ENCODE assay signal across 12 cellular contexts in genomic region chr7:129569811-129570215, GRCh38. TPM values are rescaled to one million over a fixed set of nuclear protein-coding genes. Genes with fewer than 3 reads are reported as not detected.
A peak's percentile ranks its signal among the peaks of the same experiment; 100 is the strongest.
DNase-seq lines count a peak whose midpoint lies in the region; ATAC-seq and TF ChIP-seq lines count a peak whose summit lies in the region.
"Had no signal": no experiment of that assay in that cellular context is flagged by ENCODE, and none has a peak within 500 bp of the region (broad histone marks: within the 10 kb centered on the region; RNA-seq: fewer than 3 reads in every experiment).

No MANE protein-coding gene starts in this region.

- ATAC-seq in activated CD4-positive, CD25-positive, alpha-beta regulatory T cell treated with anti-CD3 and anti-CD28 coated beads, Interleukin-2, amount 50 U/mL, for 24 hours, result no peak

- H3K36me3 ChIP-seq in vagina, result no peaks in the 10 kb centered on the region
- H3K36me3 ChIP-seq: heart right ventricle, neutrophil had no signal

- H3K4me1 ChIP-seq in vagina, result no peaks in the 10 kb centered on the region

- H3K4me3 ChIP-seq in vagina, result no peak overlapping the region
- H3K4me3 ChIP-seq: heart right ventricle had no signal

- no peaks in the 10 kb centered on the region for H3K9me3 ChIP-seq in vagina
- H3K9me3 ChIP-seq: neutrophil had no signal

- no peaks in the 10 kb centered on the region for H3K27me3 ChIP-seq in vagina
- H3K27me3 ChIP-seq: neutrophil had no signal

- no peak for TF ChIP-seq POLR2A in vagina (IDR thresholded peaks at IDR 0.05)

- DNase-seq in ELR (ENCODE audit: low read depth) (peak; percentile 94), NCI-H69 (lab: John Stamatoyannopoulos, UW) (peak; percentile 11), dedifferentiated amniotic fluid mesenchymal stem cell (ENCODE audit: extremely low spot score) (peak; percentile 79), myocyte (ENCODE audit: low read depth) (peak; percentile 90), NCI-H82 (lab: John Stamatoyannopoulos, UW) (no peak), vagina (ENCODE audit: extremely low spot score in 2 of 2) (no peak)
- DNase-seq in activated CD4-positive, alpha-beta T cell treated with anti-CD3 and anti-CD28 coated beads for 4 hours, result no peak
- DNase-seq: heart right ventricle; KBM-7; NK-92 treated with Interleukin-12 subunit alpha and Interleukin-12 subunit beta, amount 100 ng/mL, for 24 hours had no signal

- TF ChIP-seq CTCF in vagina (IDR thresholded peaks at IDR 0.05), result no peak

- intact Hi-C loops in vagina (cut with DNase I), result no loop called here

- no peak overlapping the region for H3K27ac ChIP-seq in vagina
- H3K27ac ChIP-seq: heart right ventricle, neutrophil had no signal

RNA-seq across cellular contexts. Expression of gene NRF1, which starts 41.7 kb away (rescaled TPM):
- total RNA-seq in myocyte (14.2 and 15.1 TPM in 2 replicates), vagina (22.6 TPM)
- polyA plus RNA-seq in myocyte (2012), result 16.3 TPM

Comparison
In these comparisons a context has a peak if more than half of its experiments do, and no peak if none do; other contexts are left out.
1. DNase-seq: peak in ELR (single experiment), NCI-H69 (single experiment), dedifferentiated amniotic fluid mesenchymal stem cell (single experiment) and myocyte (single experiment); none in NCI-H82 (single experiment), activated CD4-positive, alpha-beta T cell treated with anti-CD3 and anti-CD28 coated beads for 4 hours (0 of 2) and vagina (0 of 2).